In genomic region chr3:143140550-143140949, GRCh38 we compare ENCODE assay signal across 21 cellular contexts.
"Had no signal": no experiment of that assay in that cellular context is flagged by ENCODE, and none has a peak within 500 bp of the region (broad histone marks: within the 10 kb centered on the region; RNA-seq: fewer than 3 reads in every experiment).

No MANE protein-coding gene starts in this region.

- H3K36me3 ChIP-seq: heart left ventricle, sigmoid colon, tibial nerve had no signal

- H3K4me3 ChIP-seq: heart left ventricle, psoas muscle, sigmoid colon, skin epidermis, testis, tibial nerve had no signal

- H3K4me3 Mint-ChIP-seq: central memory CD8-positive, alpha-beta T cell; effector memory CD8-positive, alpha-beta T cell; memory B cell; natural killer cell treated with Interleukin-12 subunit alpha and Interleukin-12 subunit beta and Interleukin-15 and Interleukin-18, amount 100 ng/mL, for 72 hours; stimulated activated naive B cell treated with anti-CD40 and anti-IgM and Interleukin-4, amounts not matched to agents 10 μg/mL and 1 μg/mL and 100 μg/mL, for 72 hours; stimulated activated naive CD8-positive, alpha-beta T cell treated with anti-CD3 and anti-CD28 coated beads, Interleukin-15, amount 100 ng/mL, for 72 hours had no signal

- ATAC-seq: effector memory CD8-positive, alpha-beta T cell; natural killer cell treated with Interleukin-12 subunit alpha and Interleukin-12 subunit beta and Interleukin-15 and Interleukin-18, amount 100 ng/mL, for 72 hours; stimulated activated naive B cell treated with anti-CD40 and anti-IgM and Interleukin-4, amounts not matched to agents 10 μg/mL and 1 μg/mL and 100 μg/mL, for 72 hours; stimulated activated naive CD8-positive, alpha-beta T cell treated with anti-CD3 and anti-CD28 coated beads, Interleukin-15, amount 100 ng/mL, for 72 hours had no signal

- H3K27me3 Mint-ChIP-seq: natural killer cell treated with Interleukin-12 subunit alpha and Interleukin-12 subunit beta and Interleukin-15 and Interleukin-18, amount 100 ng/mL, for 72 hours; stimulated activated naive CD8-positive, alpha-beta T cell treated with anti-CD3 and anti-CD28 coated beads, Interleukin-15, amount 100 ng/mL, for 72 hours had no signal

- H3K36me3 Mint-ChIP-seq: memory B cell; natural killer cell treated with Interleukin-12 subunit alpha and Interleukin-12 subunit beta and Interleukin-15 and Interleukin-18, amount 100 ng/mL, for 72 hours; stimulated activated naive B cell treated with anti-CD40 and anti-IgM and Interleukin-4, amounts not matched to agents 10 μg/mL and 1 μg/mL and 100 μg/mL, for 72 hours had no signal

- H3K27me3 ChIP-seq: foreskin keratinocyte, heart left ventricle, sigmoid colon, testis, tibial nerve had no signal

- H3K27ac ChIP-seq: foreskin keratinocyte, sigmoid colon, testis, tibial nerve had no signal

- FAIRE-seq: islet of Langerhans had no signal

- H3K27ac Mint-ChIP-seq: effector memory CD8-positive, alpha-beta T cell; memory B cell; stimulated activated naive B cell treated with anti-CD40 and anti-IgM and Interleukin-4, amounts not matched to agents 10 μg/mL and 1 μg/mL and 100 μg/mL, for 72 hours; stimulated activated naive CD8-positive, alpha-beta T cell treated with anti-CD3 and anti-CD28 coated beads, Interleukin-15, amount 100 ng/mL, for 72 hours had no signal

- H3K9me3 Mint-ChIP-seq: central memory CD8-positive, alpha-beta T cell; effector memory CD8-positive, alpha-beta T cell; memory B cell; natural killer cell treated with Interleukin-12 subunit alpha and Interleukin-12 subunit beta and Interleukin-15 and Interleukin-18, amount 100 ng/mL, for 72 hours; stimulated activated naive CD8-positive, alpha-beta T cell treated with anti-CD3 and anti-CD28 coated beads, Interleukin-15, amount 100 ng/mL, for 72 hours had no signal

- H3K4me1 ChIP-seq: psoas muscle, sigmoid colon, testis, tibial nerve had no signal

- DNase-seq: cortex of kidney; effector memory CD8-positive, alpha-beta T cell; hypothalamus; kidney glomerular epithelial cell; midbrain; retina; sigmoid colon; stimulated activated CD4-positive, alpha-beta T cell treated with anti-CD3 and anti-CD28 coated beads, Interleukin-2, amount 100 ng/mL, for 24 hours; stimulated activated CD4-positive, alpha-beta T cell treated with anti-CD3 and anti-CD28 coated beads, Interleukin-4, amount 100 ng/mL, for 4 hours; stimulated activated naive B cell treated with anti-CD40 and anti-IgM and Interleukin-4, amounts not matched to agents 10 μg/mL and 1 μg/mL and 100 μg/mL, for 72 hours; stimulated activated naive CD8-positive, alpha-beta T cell treated with anti-CD3 and anti-CD28 coated beads, Interleukin-15, amount 100 ng/mL, for 72 hours; testis had no signal

- H3K9me3 ChIP-seq: psoas muscle, sigmoid colon, testis, tibial nerve had no signal

- H3K4me1 Mint-ChIP-seq: central memory CD8-positive, alpha-beta T cell; memory B cell had no signal
